5 cellular contexts compared by ENCODE assay signal in genomic region chr10:97948822-97949221, GRCh38.
"Had no signal": no experiment of that assay in that cellular context is flagged by ENCODE, and none has a peak within 500 bp of the region (broad histone marks: within the 10 kb centered on the region; RNA-seq: fewer than 3 reads in every experiment).

No MANE protein-coding gene starts in this region.

- H3K4me2 ChIP-seq: GM23338 had no signal

- ATAC-seq: GM23338, HepG2 had no signal

- DNase-seq: H9, HCEC 1CT, KG1 had no signal

- H3K4me3 Mint-ChIP-seq: GM23338, H9 had no signal

- H3K4me3 ChIP-seq: GM23338 had no signal

- H3K27ac Mint-ChIP-seq: GM23338, H9 had no signal
